Comparison of ENCODE assay signal across 19 cellular contexts in the genomic region with DNA sequence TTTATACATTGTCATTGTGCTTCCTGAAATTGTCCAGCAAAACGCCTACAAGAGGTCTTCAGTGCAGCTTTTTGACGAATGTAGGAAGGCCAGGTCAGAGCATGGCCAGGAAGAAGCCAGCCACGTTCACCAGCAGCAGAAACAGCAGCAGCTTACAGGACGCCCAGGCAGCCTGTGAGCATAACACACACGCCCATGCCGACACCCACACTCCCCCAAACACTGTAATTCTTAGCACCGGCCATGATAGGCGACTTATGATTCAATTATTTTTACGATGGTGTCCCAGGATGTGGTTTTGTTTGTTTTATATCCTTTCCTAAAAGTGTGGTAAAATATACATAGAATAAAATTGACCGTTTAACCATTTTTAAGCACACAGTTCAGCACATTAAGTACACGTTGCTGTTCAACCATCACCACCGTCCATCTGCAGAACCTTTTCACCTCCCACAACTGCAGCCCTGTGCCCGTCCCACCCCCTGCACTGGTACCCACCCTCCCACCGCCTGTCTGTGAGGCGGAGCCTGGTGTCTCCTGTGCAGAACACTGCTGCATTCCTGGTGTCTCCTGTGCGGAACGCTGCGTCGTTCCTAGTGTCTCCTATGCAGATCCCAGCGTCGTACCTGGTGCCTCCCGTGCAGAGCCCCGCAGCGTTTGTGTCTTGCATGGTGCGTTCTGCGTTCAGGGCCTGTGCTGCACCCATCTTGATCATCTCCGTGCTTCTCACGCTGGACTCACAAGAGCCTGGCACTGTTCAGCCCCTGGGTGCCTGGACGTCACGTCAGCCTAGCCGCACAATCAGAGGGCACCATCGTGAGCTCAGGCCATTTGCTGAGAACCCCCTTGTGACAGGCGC.
DNase-seq lines count a peak whose midpoint lies in the region; ATAC-seq, FAIRE-seq and TF ChIP-seq lines count a peak whose summit lies in the region.
"Had no signal": no experiment of that assay in that cellular context is flagged by ENCODE, and none has a peak within 500 bp of the region (broad histone marks: within the 10 kb centered on the region; RNA-seq: fewer than 3 reads in every experiment).

No MANE protein-coding gene starts in this region.

- H2AK5ac ChIP-seq in neuronal stem cell (ENCODE audit: low read depth, low read length), result peak overlapping the region; percentile 47

- H3K14ac ChIP-seq in neuronal stem cell (ENCODE audit: low read length), result no peak overlapping the region

- H3K18ac ChIP-seq in neuronal stem cell (ENCODE audit: low read length), result peak overlapping the region; percentile 63

- no peak overlapping the region for H3K27ac ChIP-seq in heart left ventricle
- H3K27ac ChIP-seq in coronary artery, result no peak overlapping the region
- H3K27ac ChIP-seq in neuronal stem cell (replicated peaks; ENCODE audit: low read length), result no peak overlapping the region
- H3K27ac ChIP-seq in hepatocyte, result no peak overlapping the region
- H3K27ac ChIP-seq in psoas muscle, result no peak overlapping the region
- H3K27ac ChIP-seq: BLaER1 had no signal

- H3K9me2 ChIP-seq in hepatocyte (replicated peaks; ENCODE audit: insufficient read depth), result no peaks in the 10 kb centered on the region

- no peak for FAIRE-seq in GM12892 (lab: Jason Lieb, UNC)
- FAIRE-seq: A204.1, GM12878 had no signal

- ATAC-seq in heart left ventricle (no peak), HG02970 (IDR thresholded peaks at IDR 0.05; ENCODE audit: low FRiP score, unreplicated experiment) (no peak), psoas muscle (no peak)
- ATAC-seq: GM12878, GM23338 had no signal

- H3K27me3 ChIP-seq in heart left ventricle (peaks cover 0 to 16% (median 0%) of the 10 kb centered on the region in 9 donors), neuronal stem cell (ENCODE audit: control insufficient read depth in 3 of 3, insufficient read depth in 3 of 3, low read depth in 1 of 3, low read length in 3 of 3) (no peaks in the 10 kb centered on the region), hepatocyte (no peaks in the 10 kb centered on the region), psoas muscle (ENCODE audit: insufficient read depth in 3 of 3, low read length in 2 of 3) (peaks cover 0 to 10% (median 10%) of the 10 kb centered on the region in 3 donors)
- H3K27me3 ChIP-seq: BLaER1 had no signal

- TF ChIP-seq CTCF in heart left ventricle (IDR thresholded peaks at IDR 0.05) (no peak), coronary artery (IDR thresholded peaks at IDR 0.05) (no peak), hepatocyte (IDR thresholded peaks at IDR 0.05; ENCODE audit: poor library complexity) (no peak), psoas muscle (IDR thresholded peaks at IDR 0.05) (no peak)

- peak overlapping the region; percentile 7 for H4K91ac ChIP-seq in neuronal stem cell (ENCODE audit: low read depth, low read length, poor library complexity)

- no peak overlapping the region for H3K4ac ChIP-seq in neuronal stem cell (ENCODE audit: low read length)

- H4K20me1 ChIP-seq in hepatocyte (ENCODE audit: insufficient read depth, poor library complexity, severe bottlenecking), result no peaks in the 10 kb centered on the region
- H4K20me1 ChIP-seq: BLaER1 had no signal

- H2AFZ ChIP-seq in neuronal stem cell (ENCODE audit: low read length) (no peak overlapping the region), hepatocyte (no peak overlapping the region)
- H2AFZ ChIP-seq: GM23338 had no signal

- H3K4me1 ChIP-seq in heart left ventricle (no peaks in the 10 kb centered on the region), neuronal stem cell (ENCODE audit: control insufficient read depth in 2 of 2, insufficient read depth in 1 of 2, low read depth in 1 of 2, low read length in 2 of 2) (peaks cover 0 to 2% of the 10 kb centered on the region in 2 donors), hepatocyte (ENCODE audit: insufficient read depth) (no peaks in the 10 kb centered on the region), psoas muscle (no peaks in the 10 kb centered on the region)

- H3K36me3 ChIP-seq in heart left ventricle (no peaks in the 10 kb centered on the region), neuronal stem cell (replicated peaks in 1 of 2; ENCODE audit: control insufficient read depth in 2 of 2, insufficient read depth in 2 of 2, low read length in 2 of 2) (no peaks in the 10 kb centered on the region), hepatocyte (replicated peaks; ENCODE audit: insufficient read depth, low read depth) (no peaks in the 10 kb centered on the region), psoas muscle (ENCODE audit: insufficient read depth in 1 of 2, low read depth in 1 of 2) (no peaks in the 10 kb centered on the region)
- H3K36me3 ChIP-seq: BLaER1 had no signal

- intact Hi-C loops in cardiac septum (cut with DNase I), result no loop called here
- intact Hi-C loops in heart left ventricle (cut with DNase I), result no loop called here
- intact Hi-C loops in psoas muscle (cut with DNase I), result no loop called here

- H4K8ac ChIP-seq in neuronal stem cell (ENCODE audit: low read depth, low read length), result no peak overlapping the region

- H3K4me2 ChIP-seq in neuronal stem cell (ENCODE audit: insufficient read depth, low read length, poor library complexity, severe bottlenecking) (no peak overlapping the region), hepatocyte (no peak overlapping the region)
- H3K4me2 ChIP-seq: BLaER1, GM23338 had no signal

- H3K23ac ChIP-seq in neuronal stem cell (ENCODE audit: low read depth, low read length, poor library complexity), result peak overlapping the region; percentile 31

- no peaks in the 10 kb centered on the region for H3K79me2 ChIP-seq in hepatocyte

- WGBS in heart left ventricle, 4 donors, result 65 to 71% (median 66%) methylated on average over 27 to 33 of the region's 33 CpGs
- no CpG with 5 or more reads among the region's 33 CpGs for WGBS in neuronal stem cell (ENCODE audit: extremely low coverage in 2 of 2, insufficient read length in 2 of 2, insufficient replicate concordance in 1 of 2), 2 donors
- 72% methylated on average over 33 of the region's 33 CpGs for WGBS in hepatocyte (ENCODE audit: low lambda C conversion rate, missing lambda C conversion rate)
- WGBS in psoas muscle, 3 donors, result 59 to 63% (median 62%) methylated on average over 33 of the region's 33 CpGs

- H3K9ac ChIP-seq in neuronal stem cell (ENCODE audit: low read depth, low read length, poor library complexity), result peak overlapping the region; percentile 54
- H3K9ac ChIP-seq: BLaER1 had no signal

- no peak for TF ChIP-seq POLR2A in heart left ventricle (IDR thresholded peaks at IDR 0.05)
- TF ChIP-seq POLR2A in GM12892 (IDR thresholded peaks at IDR 0.05; ENCODE audit: low read depth, low read length), result no peak

- H2BK12ac ChIP-seq in neuronal stem cell (ENCODE audit: low read length), result no peak overlapping the region

- DNase-seq in cardiac septum (ENCODE audit: low spot score), result peak; percentile 62
- DNase-seq in heart left ventricle, result no peak
- DNase-seq in coronary artery (ENCODE audit: low spot score), result peak; percentile 33
- DNase-seq in neuronal stem cell (ENCODE audit: low spot score), result no peak
- no peak for DNase-seq in hepatocyte (ENCODE audit: low spot score)
- no peak for DNase-seq in GM12892 (ENCODE audit: insufficient read length)
- no peak for DNase-seq in psoas muscle
- DNase-seq: DND-41, GDM1, KG1, NCI-H1048, NCI-H146, NCI-H2081, NCI-H774 had no signal

- no peak overlapping the region for H2BK5ac ChIP-seq in neuronal stem cell (ENCODE audit: low read length)

- H2BK15ac ChIP-seq in neuronal stem cell (ENCODE audit: low read length), result no peak overlapping the region

- H3K9me3 ChIP-seq in heart left ventricle (no peaks in the 10 kb centered on the region), neuronal stem cell (replicated peaks in 1 of 2; ENCODE audit: control insufficient read depth in 2 of 2, insufficient read depth in 1 of 2, low read depth in 1 of 2, low read length in 2 of 2) (no peaks in the 10 kb centered on the region), hepatocyte (ENCODE audit: low read depth) (no peaks in the 10 kb centered on the region), psoas muscle (no peaks in the 10 kb centered on the region)
- H3K9me3 ChIP-seq: BLaER1 had no signal

- H3K4me3 ChIP-seq in heart left ventricle (no peak overlapping the region), coronary artery (no peak overlapping the region), neuronal stem cell (ENCODE audit: low read length in 2 of 2) (no peak overlapping the region), hepatocyte (no peak overlapping the region), psoas muscle (no peak overlapping the region)
- H3K4me3 ChIP-seq: BLaER1, GM12878, GM23338 had no signal

- no peak overlapping the region for H2BK120ac ChIP-seq in neuronal stem cell (ENCODE audit: low read depth, low read length)

- H3K79me1 ChIP-seq in neuronal stem cell (ENCODE audit: low read depth, low read length), result no peaks in the 10 kb centered on the region

Comparison
In these comparisons a context has a peak if more than half of its experiments do, and no peak if none do; other contexts are left out.
1. DNase-seq: peak in cardiac septum (single experiment) and coronary artery (single experiment); none in heart left ventricle (0 of 5), neuronal stem cell (single experiment), hepatocyte (single experiment), GM12892 (single experiment) and psoas muscle (0 of 2).